10 cellular contexts compared by ENCODE assay signal in genomic region chr9:92291577-92291976, GRCh38. TPM values are rescaled to one million over a fixed set of nuclear protein-coding genes. Genes with fewer than 3 reads are reported as not detected.
DNase-seq lines count a peak whose midpoint lies in the region; TF ChIP-seq lines count a peak whose summit lies in the region.
"Had no signal": no experiment of that assay in that cellular context is flagged by ENCODE, and none has a peak within 500 bp of the region (broad histone marks: within the 10 kb centered on the region; RNA-seq: fewer than 3 reads in every experiment).

No MANE protein-coding gene starts in this region.

- H3K79me2 ChIP-seq in mesendoderm (ENCODE audit: control insufficient read depth, insufficient read depth, low read length) = peaks cover 40% of the 10 kb centered on the region

- peaks cover 19% of the 10 kb centered on the region for H3K4me1 ChIP-seq in HAP-1
- peaks cover 5% of the 10 kb centered on the region for H3K4me1 ChIP-seq in mesendoderm (ENCODE audit: control insufficient read depth, low read depth, low read length)

- WGBS in mesendoderm (ENCODE audit: extremely low coverage, insufficient coverage, low lambda C conversion rate) = no CpG with 5 or more reads among the region's 2 CpGs

- DNase-seq in BJ (ENCODE audit: low read depth) (no peak), HAP-1 (ENCODE audit: low spot score in 2 of 2) (no peak), mesendoderm (peak; percentile 67), coronary artery (ENCODE audit: low spot score) (no peak), dermis blood vessel endothelial cell (no peak), occipital lobe (lab: John Stamatoyannopoulos, UW) (no peak)
- DNase-seq in activated T-helper 1 cell treated with anti-CD3 and anti-CD28 coated beads, Interleukin-12 subunit alpha, Interleukin-12 subunit beta, Interleukin-2, Interleukin-4 antibody, amounts not matched to agents 30 ng/mL and 10 ng/mL and 1 ng/mL, durations not matched to agents 14 hours and 24 hours and 36 hours (ENCODE audit: low spot score) = no peak
- DNase-seq in stimulated activated naive CD4-positive, alpha-beta T cell (lab: John Stamatoyannopoulos, UW) = no peak
- DNase-seq: activated effector memory CD4-positive, alpha-beta T cell treated with Interleukin-2 at 50 U/mL for 16 hours; psoas muscle had no signal

- CTCF ChIA-PET in BJ (lab: Yijun Ruan, JAX) = interaction anchor here (0.9 to 4.6 kb wide), 3 partner anchors 13 to 157 kb away, joined by 3 to 29 read pairs (median 4); no protein-coding TSS in a partner anchor

- peaks cover 38% of the 10 kb centered on the region for H3K36me3 Mint-ChIP-seq in activated T-helper 1 cell treated with anti-CD3 and anti-CD28 coated beads, Interleukin-12 subunit alpha, Interleukin-12 subunit beta, Interleukin-2, Interleukin-4 antibody, amounts not matched to agents 30 ng/mL and 10 ng/mL and 1 ng/mL, durations not matched to agents 14 hours and 24 hours and 36 hours (ENCODE audit: low read depth)

- no peak overlapping the region for H2BK15ac ChIP-seq in mesendoderm (replicated peaks; ENCODE audit: low read depth)

- H2AK5ac ChIP-seq in mesendoderm (ENCODE audit: low read length) = no peak overlapping the region

- H3K27ac Mint-ChIP-seq in activated T-helper 1 cell treated with anti-CD3 and anti-CD28 coated beads, Interleukin-12 subunit alpha, Interleukin-12 subunit beta, Interleukin-2, Interleukin-4 antibody, amounts not matched to agents 30 ng/mL and 10 ng/mL and 1 ng/mL, durations not matched to agents 14 hours and 24 hours and 36 hours = no peak overlapping the region

- H3K27ac ChIP-seq in mesendoderm (ENCODE audit: low read depth, low read length) (no peak overlapping the region), coronary artery (no peak overlapping the region)

- H3K27me3 Mint-ChIP-seq in activated T-helper 1 cell treated with anti-CD3 and anti-CD28 coated beads, Interleukin-12 subunit alpha, Interleukin-12 subunit beta, Interleukin-2, Interleukin-4 antibody, amounts not matched to agents 30 ng/mL and 10 ng/mL and 1 ng/mL, durations not matched to agents 14 hours and 24 hours and 36 hours (ENCODE audit: insufficient read depth) = no peaks in the 10 kb centered on the region

- no peaks in the 10 kb centered on the region for H3K9me3 ChIP-seq in HAP-1
- H3K9me3 ChIP-seq: psoas muscle had no signal

- H3K36me3 ChIP-seq in BJ (ENCODE audit: control insufficient read depth, insufficient read depth, low read length) (peaks cover 2% of the 10 kb centered on the region; the same call in 1 of the 2 replicates), HAP-1 (replicated peaks) (peaks cover 55% of the 10 kb centered on the region), mesendoderm (ENCODE audit: control insufficient read depth, insufficient read depth, low read length) (peaks cover 2% of the 10 kb centered on the region)

- intact Hi-C loops in activated T-helper 1 cell treated with anti-CD3 and anti-CD28 coated beads, Interleukin-12 subunit alpha, Interleukin-12 subunit beta, Interleukin-2, Interleukin-4 antibody, amounts not matched to agents 30 ng/mL and 10 ng/mL and 1 ng/mL, durations not matched to agents 14 hours and 24 hours and 36 hours (cut with micrococcal nuclease) = loop anchor here (5.0 kb wide), 3 partner anchors 34 to 1161 kb away; partner anchors contain the start of genes FAM120A and FAM120AOS

- H2BK120ac ChIP-seq in mesendoderm (ENCODE audit: low read depth, low read length) = no peak overlapping the region

- H3K18ac ChIP-seq in mesendoderm (ENCODE audit: low read length) = no peak overlapping the region

- no peak overlapping the region for H3K4ac ChIP-seq in mesendoderm (ENCODE audit: low read depth, low read length)

- no peak overlapping the region for H3K9ac ChIP-seq in mesendoderm (ENCODE audit: low read length)

- no peak overlapping the region for H2BK5ac ChIP-seq in mesendoderm (ENCODE audit: low read length)

- H3K4me2 ChIP-seq in mesendoderm (ENCODE audit: low read length) = no peak overlapping the region

- no peaks in the 10 kb centered on the region for H3K9me3 Mint-ChIP-seq in activated T-helper 1 cell treated with anti-CD3 and anti-CD28 coated beads, Interleukin-12 subunit alpha, Interleukin-12 subunit beta, Interleukin-2, Interleukin-4 antibody, amounts not matched to agents 30 ng/mL and 10 ng/mL and 1 ng/mL, durations not matched to agents 14 hours and 24 hours and 36 hours

- peak overlapping the region; percentile 98 for H3K4me3 Mint-ChIP-seq in activated T-helper 1 cell treated with anti-CD3 and anti-CD28 coated beads, Interleukin-12 subunit alpha, Interleukin-12 subunit beta, Interleukin-2, Interleukin-4 antibody, amounts not matched to agents 30 ng/mL and 10 ng/mL and 1 ng/mL, durations not matched to agents 14 hours and 24 hours and 36 hours

- peaks cover 55% of the 10 kb centered on the region for H3K4me1 Mint-ChIP-seq in activated T-helper 1 cell treated with anti-CD3 and anti-CD28 coated beads, Interleukin-12 subunit alpha, Interleukin-12 subunit beta, Interleukin-2, Interleukin-4 antibody, amounts not matched to agents 30 ng/mL and 10 ng/mL and 1 ng/mL, durations not matched to agents 14 hours and 24 hours and 36 hours (ENCODE audit: low read depth)

- no peak overlapping the region for H4K5ac ChIP-seq in mesendoderm (ENCODE audit: low read length)

- peaks cover 1% of the 10 kb centered on the region for H3K79me1 ChIP-seq in mesendoderm (ENCODE audit: low read length)

- POLR2A ChIA-PET in BJ (lab: Charles Lee) = no interaction called here

- no peak overlapping the region for H3K23ac ChIP-seq in mesendoderm (ENCODE audit: low read length)

- H3K4me3 ChIP-seq in BJ (ENCODE audit: low read depth, low read length) (0 out of 2 replicates have a peak overlapping the region, but pooled peaks have one; percentile 2), HAP-1 (peak overlapping the region; percentile 86), mesendoderm (ENCODE audit: low read length) (no peak overlapping the region), coronary artery (no peak overlapping the region)

- H4K8ac ChIP-seq in mesendoderm (ENCODE audit: low read depth, low read length) = no peak overlapping the region

- in situ Hi-C loops in HAP-1 (cut with MboI; ENCODE audit: low sequenced_read_pairs) = no loop called here

- H3K56ac ChIP-seq in mesendoderm (ENCODE audit: low read length) = no peak overlapping the region

- no peak for TF ChIP-seq CTCF in BJ (IDR thresholded peaks at IDR 0.05; ENCODE audit: insufficient read depth, low read depth, low read length)
- TF ChIP-seq CTCF in coronary artery (IDR thresholded peaks at IDR 0.05) = no peak

- H3K27me3 ChIP-seq in BJ (ENCODE audit: control insufficient read depth, insufficient read depth, low read length) (no peaks in the 10 kb centered on the region), HAP-1 (ENCODE audit: low read depth) (no peaks in the 10 kb centered on the region), mesendoderm (ENCODE audit: insufficient read depth, low read length, poor library complexity) (no peaks in the 10 kb centered on the region)

RNA-seq across cellular contexts. Expression of gene IARS1, which starts 1.9 kb away (rescaled TPM):
- polyA plus RNA-seq in BJ (2011; rRNA removed) = 117 and 194 TPM in 2 replicates
- polyA minus RNA-seq in BJ (2011; rRNA and poly(A)+ RNA removed) = 188 and 210 TPM in 2 replicates
- total RNA-seq in activated T-helper 1 cell treated with anti-CD3 and anti-CD28 coated beads, Interleukin-12 subunit alpha, Interleukin-12 subunit beta, Interleukin-2, Interleukin-4 antibody, amounts not matched to agents 30 ng/mL and 10 ng/mL and 1 ng/mL, durations not matched to agents 14 hours and 24 hours and 36 hours = 208 and 217 TPM in 2 replicates
- polyA plus RNA-seq in mesendoderm (2013, experiment 1 of 2) = 147 TPM
- 141 TPM for polyA plus RNA-seq in mesendoderm (2013, experiment 2 of 2)
- total RNA-seq in dermis blood vessel endothelial cell (124 and 197 TPM in 2 replicates), occipital lobe (154 TPM)

RNA-seq across cellular contexts. Expression of gene NOL8, which starts 33.6 kb away (rescaled TPM):
- 8.8 and 17.3 TPM in 2 replicates for polyA plus RNA-seq in BJ (2011; rRNA removed)
- polyA minus RNA-seq in BJ (2011; rRNA and poly(A)+ RNA removed) = 9.4 and 12.4 TPM in 2 replicates
- total RNA-seq in activated T-helper 1 cell treated with anti-CD3 and anti-CD28 coated beads, Interleukin-12 subunit alpha, Interleukin-12 subunit beta, Interleukin-2, Interleukin-4 antibody, amounts not matched to agents 30 ng/mL and 10 ng/mL and 1 ng/mL, durations not matched to agents 14 hours and 24 hours and 36 hours = 84.4 and 95.5 TPM in 2 replicates
- 35.0 TPM for polyA plus RNA-seq in mesendoderm (2013, experiment 1 of 2)
- polyA plus RNA-seq in mesendoderm (2013, experiment 2 of 2) = 35.1 TPM
- total RNA-seq in dermis blood vessel endothelial cell (28.2 and 29.1 TPM in 2 replicates), occipital lobe (18.2 TPM)

RNA-seq across cellular contexts. Expression of gene CENPP, which starts 34.2 kb away (rescaled TPM):
- 1.3 and 2.3 TPM in 2 replicates for polyA plus RNA-seq in BJ (2011; rRNA removed)
- 0.71 and 0.77 TPM in 2 replicates for polyA minus RNA-seq in BJ (2011; rRNA and poly(A)+ RNA removed)
- 24.6 and 26.0 TPM in 2 replicates for total RNA-seq in activated T-helper 1 cell treated with anti-CD3 and anti-CD28 coated beads, Interleukin-12 subunit alpha, Interleukin-12 subunit beta, Interleukin-2, Interleukin-4 antibody, amounts not matched to agents 30 ng/mL and 10 ng/mL and 1 ng/mL, durations not matched to agents 14 hours and 24 hours and 36 hours
- 11.8 TPM for polyA plus RNA-seq in mesendoderm (2013, experiment 1 of 2)
- polyA plus RNA-seq in mesendoderm (2013, experiment 2 of 2) = 11.4 TPM
- total RNA-seq in dermis blood vessel endothelial cell (2.9 and 3.3 TPM in 2 replicates), occipital lobe (8.6 TPM)

Comparison
In these comparisons a context has a peak if more than half of its experiments do, and no peak if none do; other contexts are left out.
1. H3K4me3 ChIP-seq: peak in BJ (single experiment) and HAP-1 (single experiment); none in mesendoderm (single experiment) and coronary artery (single experiment).